ENCODE assay signal across 20 cellular contexts in genomic region chr12:105980533-105980932, GRCh38.
"Had no signal": no experiment of that assay in that cellular context is flagged by ENCODE, and none has a peak within 500 bp of the region (broad histone marks: within the 10 kb centered on the region; RNA-seq: fewer than 3 reads in every experiment).

No MANE protein-coding gene starts in this region.

- H3K4me3 ChIP-seq: cardiac muscle cell had no signal

- H3K27me3 ChIP-seq: brain microvascular endothelial cell had no signal

- ATAC-seq: activated CD4-positive, CD25-positive, alpha-beta regulatory T cell treated with anti-CD3 and anti-CD28 coated beads, Interleukin-2, amount 50 U/mL, for 24 hours; activated CD8-positive, alpha-beta T cell treated with anti-CD3 and anti-CD28 coated beads for 36 hours; activated T-cell treated with anti-CD3 and anti-CD28 coated beads, Interleukin-2, amount 50 U/mL, for 72 hours; PC-3 had no signal

- DNase-seq: activated CD4-positive, alpha-beta T cell treated with anti-CD3 and anti-CD28 coated beads for 4 hours; activated CD8-positive, alpha-beta memory T cell treated with anti-CD3 and anti-CD28 coated beads, Interleukin-2, amount 50 U/mL, for 4 hours; activated CD8-positive, alpha-beta T cell treated with anti-CD3 and anti-CD28 coated beads for 36 hours; activated gamma-delta T cell treated with Interleukin-2 at 50 U/mL for 16 hours; activated naive CD4-positive, alpha-beta T cell treated with anti-CD3 and anti-CD28 coated beads, Interleukin-2, amount 10 ng/mL, durations not matched to agents 7 days and 5 days; activated naive CD8-positive, alpha-beta T cell treated with anti-CD3 and anti-CD28 coated beads for 36 hours; activated T-cell treated with anti-CD3 and anti-CD28 coated beads, Interleukin-2, amount 50 U/mL, for 72 hours; brain microvascular endothelial cell; Kasumi-1; KBM-7; NCI-H1048; NCI-H1930; NCI-H2171 treated with DMSO at 0.1 percent for 48 hours; NCI-H510A treated with DMSO at 0.1 percent for 48 hours; PC-3; SIG-M5; T-helper 1 cell; WERI-Rb-1 had no signal

- H3K27ac ChIP-seq: brain microvascular endothelial cell, cardiac muscle cell, WERI-Rb-1 had no signal

- H3K36me3 ChIP-seq: brain microvascular endothelial cell, cardiac muscle cell, WERI-Rb-1 had no signal
